Comparison of ENCODE assay signal across 27 cellular contexts in genomic region chr2:48292429-48292828, GRCh38.
"Had no signal": no experiment of that assay in that cellular context is flagged by ENCODE, and none has a peak within 500 bp of the region (broad histone marks: within the 10 kb centered on the region; RNA-seq: fewer than 3 reads in every experiment).

No MANE protein-coding gene starts in this region.

- H3K27ac ChIP-seq: coronary artery, esophagus muscularis mucosa, neural progenitor cell, sigmoid colon, testis, uterus had no signal

- H3K9me3 Mint-ChIP-seq: mesothelial cell of epicardium had no signal

- H3K9me3 ChIP-seq: esophagus muscularis mucosa, sigmoid colon, testis, uterus had no signal

- H3K27me3 Mint-ChIP-seq: activated CD4-positive, alpha-beta memory T cell treated with anti-CD3 and anti-CD28 coated beads for 36 hours; activated T-cell treated with anti-CD3 and anti-CD28 coated beads, Interleukin-2, amount 50 U/mL, for 24 hours; naive thymus-derived CD8-positive, alpha-beta T cell; progenitor cell of endocrine pancreas had no signal

- H3K36me3 Mint-ChIP-seq: activated CD4-positive, alpha-beta memory T cell treated with anti-CD3 and anti-CD28 coated beads for 36 hours; mesothelial cell of epicardium; neural progenitor cell had no signal

- H3K36me3 ChIP-seq: esophagus muscularis mucosa, neural progenitor cell, sigmoid colon, uterus had no signal

- H3K27me3 ChIP-seq: esophagus muscularis mucosa, neural progenitor cell, sigmoid colon, testis, uterus had no signal

- H3K4me3 ChIP-seq: coronary artery, esophagus muscularis mucosa, neural progenitor cell, sigmoid colon, testis, uterus had no signal

- H3K4me1 ChIP-seq: esophagus muscularis mucosa, sigmoid colon, testis, uterus had no signal

- ATAC-seq: left ventricle myocardium superior; naive thymus-derived CD8-positive, alpha-beta T cell had no signal

- H3K27ac Mint-ChIP-seq: activated CD4-positive, alpha-beta memory T cell treated with anti-CD3 and anti-CD28 coated beads for 36 hours; activated T-cell treated with anti-CD3 and anti-CD28 coated beads, Interleukin-2, amount 50 U/mL, for 24 hours; activated T-helper 2 cell treated with anti-CD3 and anti-CD28 coated beads, Interferon-gamma antibody, Interleukin-2, Interleukin-4, amounts not matched to agents 10 μg/mL and 5 μg/mL and 100 μg/mL, durations not matched to agents 14 hours and 24 hours and 36 hours; mesothelial cell of epicardium; neural progenitor cell; progenitor cell of endocrine pancreas; T-helper 2 cell treated with Interferon-gamma antibody and Interleukin-4, amounts not matched to agents 5 μg/mL and 100 μg/mL, for 36 hours had no signal

- FAIRE-seq: frontal cortex had no signal

- DNase-seq: activated CD4-positive, alpha-beta memory T cell treated with anti-CD3 and anti-CD28 coated beads for 36 hours; activated CD4-positive, alpha-beta T cell treated with anti-CD3 and anti-CD28 coated beads for 48 hours; activated CD8-positive, alpha-beta memory T cell treated with anti-CD3 and anti-CD28 coated beads, Interleukin-2, amount 50 U/mL, for 4 hours; activated naive CD4-positive, alpha-beta T cell; activated T-cell treated with anti-CD3 and anti-CD28 coated beads, Interleukin-2, amount 50 U/mL, for 24 hours; amygdala; cerebellar nuclear complex; glutamatergic neuron; hypothalamus; left ventricle myocardium superior; mammary epithelial cell; naive thymus-derived CD8-positive, alpha-beta T cell; retina; sigmoid colon; stimulated activated CD4-positive, alpha-beta T cell treated with anti-CD3 and anti-CD28 coated beads, Interleukin-2, amount 100 ng/mL, for 48 hours; stimulated activated CD8-positive, alpha-beta memory T cell treated with anti-CD3 and anti-CD28 coated beads, Interleukin-4, amount 100 ng/mL, for 48 hours; testis; trophoblast cell; uterus had no signal

- H3K4me3 Mint-ChIP-seq: activated CD4-positive, alpha-beta memory T cell treated with anti-CD3 and anti-CD28 coated beads for 36 hours; activated T-cell treated with anti-CD3 and anti-CD28 coated beads, Interleukin-2, amount 50 U/mL, for 24 hours; mesothelial cell of epicardium; naive thymus-derived CD8-positive, alpha-beta T cell; neural progenitor cell; T-helper 2 cell treated with Interferon-gamma antibody and Interleukin-4, amounts not matched to agents 5 μg/mL and 100 μg/mL, for 36 hours had no signal

- H3K4me1 Mint-ChIP-seq: mesothelial cell of epicardium, neural progenitor cell had no signal
